ENCODE assay signal across 8 cellular contexts in genomic region chr5:150904479-150905311, GRCh38. TPM values are rescaled to one million over a fixed set of nuclear protein-coding genes. Genes with fewer than 3 reads are reported as not detected.
DNase-seq lines count a peak whose midpoint lies in the region; TF ChIP-seq lines count a peak whose summit lies in the region.

Gene ZNF300, minus strand, starts transcription at chr5:150904980. Its CDS starts 1,825 bp downstream, at chr5:150903155.

- no peaks in the 10 kb centered on the region for H3K27me3 Mint-ChIP-seq in activated T-helper 2 cell treated with anti-CD3 and anti-CD28 coated beads, Interferon-gamma antibody, Interleukin-2, Interleukin-4, amounts not matched to agents 10 μg/mL and 5 μg/mL and 100 μg/mL, durations not matched to agents 14 hours and 24 hours and 36 hours (ENCODE audit: low read depth)

- H3K9ac ChIP-seq in muscle layer of colon (ENCODE audit: low read length), result peak within 1 kb of the TSS; percentile 15

- no peaks in the 10 kb centered on the region for H3K27me3 ChIP-seq in H7 (ENCODE audit: control insufficient read depth, insufficient read depth, low read length)
- H3K27me3 ChIP-seq in muscle layer of colon (ENCODE audit: control insufficient read depth in 1 of 2, insufficient read depth in 2 of 2, low read length in 2 of 2), result no peaks in the 10 kb centered on the region

- in situ Hi-C loops in ACHN (cut with HindIII; ENCODE audit: low pct_ligation_motif_present, low pct_unique_long_range_greater_than_20kb, low sequenced_read_pairs), result no loop called here

- H3K36me3 Mint-ChIP-seq in activated T-helper 2 cell treated with anti-CD3 and anti-CD28 coated beads, Interferon-gamma antibody, Interleukin-2, Interleukin-4, amounts not matched to agents 10 μg/mL and 5 μg/mL and 100 μg/mL, durations not matched to agents 14 hours and 24 hours and 36 hours (ENCODE audit: low read depth), result peaks cover 8% of the 10 kb centered on the region

- H3K4me3 Mint-ChIP-seq in activated T-helper 2 cell treated with anti-CD3 and anti-CD28 coated beads, Interferon-gamma antibody, Interleukin-2, Interleukin-4, amounts not matched to agents 10 μg/mL and 5 μg/mL and 100 μg/mL, durations not matched to agents 14 hours and 24 hours and 36 hours (ENCODE audit: low read depth), result peak within 1 kb of the TSS; percentile 70

- H3K4me3 ChIP-seq in H7 (ENCODE audit: insufficient read depth, low read depth, low read length) (peak within 1 kb of the TSS; percentile 41; the same call in 1 of the 2 replicates), fibroblast of mammary gland (ENCODE audit: control insufficient read depth, low read depth, low read length) (peak within 1 kb of the TSS; percentile 82), muscle layer of colon (ENCODE audit: low read depth in 1 of 2, low read length in 2 of 2) (peak within 1 kb of the TSS; percentile 69 to 91)

- H3K36me3 ChIP-seq in H7 (replicated peaks; ENCODE audit: control insufficient read depth, insufficient read depth, low read length) (peaks cover 8% of the 10 kb centered on the region), muscle layer of colon (ENCODE audit: insufficient read depth, low read length) (no peaks in the 10 kb centered on the region)

- peak within 1 kb of the TSS; percentile 64 for H3K27ac ChIP-seq in muscle layer of colon (ENCODE audit: low read depth, low read length)

- intact Hi-C loops in activated T-helper 2 cell treated with anti-CD3 and anti-CD28 coated beads, Interferon-gamma antibody, Interleukin-2, Interleukin-4, amounts not matched to agents 10 μg/mL and 5 μg/mL and 100 μg/mL, durations not matched to agents 14 hours and 24 hours and 36 hours (cut with micrococcal nuclease), result no loop called here

- H3K4me1 Mint-ChIP-seq in activated T-helper 2 cell treated with anti-CD3 and anti-CD28 coated beads, Interferon-gamma antibody, Interleukin-2, Interleukin-4, amounts not matched to agents 10 μg/mL and 5 μg/mL and 100 μg/mL, durations not matched to agents 14 hours and 24 hours and 36 hours (ENCODE audit: low read depth), result no peaks in the 10 kb centered on the region

- peaks cover 62% of the 10 kb centered on the region for H3K9me3 Mint-ChIP-seq in activated T-helper 2 cell treated with anti-CD3 and anti-CD28 coated beads, Interferon-gamma antibody, Interleukin-2, Interleukin-4, amounts not matched to agents 10 μg/mL and 5 μg/mL and 100 μg/mL, durations not matched to agents 14 hours and 24 hours and 36 hours

- peak; percentile 89 for DNase-seq in ACHN
- DNase-seq in H7, result peak; percentile 77
- peak; percentile 91 for DNase-seq in NCI-H774 (lab: John Stamatoyannopoulos, UW)
- DNase-seq in activated T-helper 2 cell treated with anti-CD3 and anti-CD28 coated beads, Interferon-gamma antibody, Interleukin-2, Interleukin-4, amounts not matched to agents 10 μg/mL and 5 μg/mL and 100 μg/mL, durations not matched to agents 14 hours and 24 hours and 36 hours (ENCODE audit: low spot score), result no peak
- peak; percentile 94 for DNase-seq in fibroblast of mammary gland (ENCODE audit: low read depth)
- peak; percentile 54 for DNase-seq in stimulated activated CD8-positive, alpha-beta memory T cell treated with anti-CD3 and anti-CD28 coated beads, Interleukin-4, amount 100 ng/mL, for 48 hours
- no peak for DNase-seq in SIG-M5 (lab: John Stamatoyannopoulos, UW)

- TF ChIP-seq CTCF in fibroblast of mammary gland (conservative IDR thresholded peaks at IDR 0.05; ENCODE audit: control insufficient read depth, insufficient read depth, low read depth, low read length), result no peak

- no peak within 1 kb of the TSS for H3K27ac Mint-ChIP-seq in activated T-helper 2 cell treated with anti-CD3 and anti-CD28 coated beads, Interferon-gamma antibody, Interleukin-2, Interleukin-4, amounts not matched to agents 10 μg/mL and 5 μg/mL and 100 μg/mL, durations not matched to agents 14 hours and 24 hours and 36 hours

- peaks cover 4% of the 10 kb centered on the region for H3K4me1 ChIP-seq in muscle layer of colon (ENCODE audit: insufficient read depth, low read length)

- H3K9me3 ChIP-seq in muscle layer of colon (ENCODE audit: low read length), result peaks cover 19% of the 10 kb centered on the region

RNA-seq across cellular contexts. Expression of gene ZNF300, which starts in this region (rescaled TPM):
- total RNA-seq in H7 (2014; rRNA removed; shearing (Covaris generic)), result not detected in 2 replicates
- 0.39 and 0.52 TPM in 2 replicates for total RNA-seq in activated T-helper 2 cell treated with anti-CD3 and anti-CD28 coated beads, Interferon-gamma antibody, Interleukin-2, Interleukin-4, amounts not matched to agents 10 μg/mL and 5 μg/mL and 100 μg/mL, durations not matched to agents 14 hours and 24 hours and 36 hours

Comparison
In these comparisons a context has a peak if more than half of its experiments do, and no peak if none do; other contexts are left out.
1. Peak in DNase-seq and H3K4me3 ChIP-seq in H7; RNA of the gene not detected or under 1 TPM.
2. DNase-seq: peak in ACHN (single experiment), NCI-H774 (single experiment), fibroblast of mammary gland (single experiment) and stimulated activated CD8-positive, alpha-beta memory T cell treated with anti-CD3 and anti-CD28 coated beads, Interleukin-4, amount 100 ng/mL, for 48 hours (single experiment); none in activated T-helper 2 cell treated with anti-CD3 and anti-CD28 coated beads, Interferon-gamma antibody, Interleukin-2, Interleukin-4, amounts not matched to agents 10 μg/mL and 5 μg/mL and 100 μg/mL, durations not matched to agents 14 hours and 24 hours and 36 hours (single experiment) and SIG-M5 (single experiment).
3. Peak in every context shown above with its lines, with median percentiles within 50 percentile points of each other: H3K4me3 ChIP-seq.